In the genomic region with DNA sequence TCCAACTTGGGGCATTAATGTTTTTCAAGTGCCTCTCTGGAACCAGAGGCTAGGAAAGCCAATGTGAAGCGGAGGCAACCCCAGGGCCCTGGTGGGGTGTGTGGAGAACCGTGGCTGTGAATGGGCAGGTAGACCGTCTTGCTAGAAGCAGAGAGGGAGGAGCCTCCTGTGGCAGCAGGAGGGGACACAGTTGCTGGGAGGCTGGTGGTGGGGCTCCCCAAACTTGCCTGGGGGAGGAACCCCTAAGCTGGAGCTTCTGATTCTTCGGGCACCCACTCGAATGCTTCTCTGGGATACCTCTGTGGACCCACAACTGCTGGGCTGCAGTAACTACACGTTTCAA, we compare ENCODE assay signal across 21 cellular contexts.
DNase-seq lines count a peak whose midpoint lies in the region; ATAC-seq and TF ChIP-seq lines count a peak whose summit lies in the region.
"Had no signal": no experiment of that assay in that cellular context is flagged by ENCODE, and none has a peak within 500 bp of the region (broad histone marks: within the 10 kb centered on the region; RNA-seq: fewer than 3 reads in every experiment).

No MANE protein-coding gene starts in this region.

- H3K27me3 Mint-ChIP-seq in activated naive CD4-positive, alpha-beta T cell treated with anti-CD3 and anti-CD28 coated beads, Interleukin-2, amount 10 ng/mL, durations not matched to agents 7 days and 5 days, result peaks cover 13% of the 10 kb centered on the region
- peaks cover 9% of the 10 kb centered on the region for H3K27me3 Mint-ChIP-seq in WTC11 (ENCODE audit: low read depth)
- H3K27me3 Mint-ChIP-seq in nephron (ENCODE audit: low read depth), result peaks cover 47% of the 10 kb centered on the region

- CTCF ChIA-PET in activated naive CD4-positive, alpha-beta T cell treated with anti-CD3 and anti-CD28 coated beads, Interleukin-2, amount 10 ng/mL, durations not matched to agents 7 days and 5 days (lab: Charles Lee), result no interaction called here
- CTCF ChIA-PET in WTC11 (lab: Charles Lee), result no interaction called here

- TF ChIP-seq CTCF in WTC11 (IDR thresholded peaks at IDR 0.05), result no peak
- no peak for TF ChIP-seq CTCF in nephron (IDR thresholded peaks at IDR 0.05; ENCODE audit: unreplicated experiment in 3 of 3)

- H3K4me1 Mint-ChIP-seq in activated naive CD4-positive, alpha-beta T cell treated with anti-CD3 and anti-CD28 coated beads, Interleukin-2, amount 10 ng/mL, durations not matched to agents 7 days and 5 days, result no peaks in the 10 kb centered on the region
- peaks cover 24% of the 10 kb centered on the region for H3K4me1 Mint-ChIP-seq in WTC11
- peaks cover 59% of the 10 kb centered on the region for H3K4me1 Mint-ChIP-seq in nephron
- H3K4me1 Mint-ChIP-seq: CD14-positive monocyte; CD8-positive, alpha-beta memory T cell had no signal

- peaks cover 3% of the 10 kb centered on the region for H3K9me3 Mint-ChIP-seq in activated naive CD4-positive, alpha-beta T cell treated with anti-CD3 and anti-CD28 coated beads, Interleukin-2, amount 10 ng/mL, durations not matched to agents 7 days and 5 days
- H3K9me3 Mint-ChIP-seq in WTC11 (peaks cover 17% of the 10 kb centered on the region), nephron (peaks cover 3% of the 10 kb centered on the region)
- H3K9me3 Mint-ChIP-seq: CD4-positive, alpha-beta T cell had no signal

- DNase-seq in activated naive CD4-positive, alpha-beta T cell treated with anti-CD3 and anti-CD28 coated beads, Interleukin-2, amount 10 ng/mL, durations not matched to agents 7 days and 5 days, result peak; percentile 11
- no peak for DNase-seq in activated naive CD4-positive, alpha-beta T cell (lab: John Stamatoyannopoulos, UW)
- DNase-seq in WTC11 (ENCODE audit: low spot score) (peak; percentile 8), sciatic nerve (ENCODE audit: low spot score) (peak; percentile 22), UCSD-AML1 (lab: John Stamatoyannopoulos, UW; ENCODE audit: unreplicated experiment) (no peak), DMS153 treated with DMSO at 0.1 percent for 48 hours (lab: John Stamatoyannopoulos, UW; ENCODE audit: unreplicated experiment) (no peak)
- DNase-seq: 8988T; ACHN; AML-193; BE2C; CD8-positive, alpha-beta memory T cell; DMS 273 treated with DMSO at 0.1 percent for 48 hours; DND-41; H9 had no signal

- no peak for ATAC-seq in WTC11
- ATAC-seq in sciatic nerve, result no peak
- ATAC-seq in HG02840 (IDR thresholded peaks at IDR 0.05; ENCODE audit: low FRiP score, unreplicated experiment), result no peak
- ATAC-seq: A549, GM23338, HCT116 had no signal

- H3K36me3 Mint-ChIP-seq in activated naive CD4-positive, alpha-beta T cell treated with anti-CD3 and anti-CD28 coated beads, Interleukin-2, amount 10 ng/mL, durations not matched to agents 7 days and 5 days, result no peaks in the 10 kb centered on the region
- H3K36me3 Mint-ChIP-seq in WTC11, result no peaks in the 10 kb centered on the region; the same call in none of the 2 replicates
- H3K36me3 Mint-ChIP-seq in nephron (ENCODE audit: low read depth), result no peaks in the 10 kb centered on the region
- H3K36me3 Mint-ChIP-seq: CD14-positive monocyte had no signal

- H3K4me3 Mint-ChIP-seq in activated naive CD4-positive, alpha-beta T cell treated with anti-CD3 and anti-CD28 coated beads, Interleukin-2, amount 10 ng/mL, durations not matched to agents 7 days and 5 days, result no peak overlapping the region
- no peak overlapping the region for H3K4me3 Mint-ChIP-seq in WTC11
- peak overlapping the region in 1 of 3 experiments; percentile 48 for H3K4me3 Mint-ChIP-seq in nephron
- H3K4me3 Mint-ChIP-seq: CD14-positive monocyte; CD4-positive, alpha-beta T cell; CD8-positive, alpha-beta memory T cell; GM23338; H9 had no signal

- POLR2A ChIA-PET in WTC11 (lab: Charles Lee), result no interaction called here

- no peak overlapping the region for H3K27ac Mint-ChIP-seq in activated naive CD4-positive, alpha-beta T cell treated with anti-CD3 and anti-CD28 coated beads, Interleukin-2, amount 10 ng/mL, durations not matched to agents 7 days and 5 days
- H3K27ac Mint-ChIP-seq in WTC11 (no peak overlapping the region), nephron (peak overlapping the region; percentile 24 to 82 (median 45))
- H3K27ac Mint-ChIP-seq: CD4-positive, alpha-beta T cell; CD8-positive, alpha-beta memory T cell; GM23338; H9 had no signal

- intact Hi-C loops in sciatic nerve (cut with DNase I), result no loop called here

TF ChIP-seq in WTC11, 78 proteins besides CTCF, POLR2A, EP300 and RAD21 (continues in another document):
- TF ChIP-seq, protein P1, sequence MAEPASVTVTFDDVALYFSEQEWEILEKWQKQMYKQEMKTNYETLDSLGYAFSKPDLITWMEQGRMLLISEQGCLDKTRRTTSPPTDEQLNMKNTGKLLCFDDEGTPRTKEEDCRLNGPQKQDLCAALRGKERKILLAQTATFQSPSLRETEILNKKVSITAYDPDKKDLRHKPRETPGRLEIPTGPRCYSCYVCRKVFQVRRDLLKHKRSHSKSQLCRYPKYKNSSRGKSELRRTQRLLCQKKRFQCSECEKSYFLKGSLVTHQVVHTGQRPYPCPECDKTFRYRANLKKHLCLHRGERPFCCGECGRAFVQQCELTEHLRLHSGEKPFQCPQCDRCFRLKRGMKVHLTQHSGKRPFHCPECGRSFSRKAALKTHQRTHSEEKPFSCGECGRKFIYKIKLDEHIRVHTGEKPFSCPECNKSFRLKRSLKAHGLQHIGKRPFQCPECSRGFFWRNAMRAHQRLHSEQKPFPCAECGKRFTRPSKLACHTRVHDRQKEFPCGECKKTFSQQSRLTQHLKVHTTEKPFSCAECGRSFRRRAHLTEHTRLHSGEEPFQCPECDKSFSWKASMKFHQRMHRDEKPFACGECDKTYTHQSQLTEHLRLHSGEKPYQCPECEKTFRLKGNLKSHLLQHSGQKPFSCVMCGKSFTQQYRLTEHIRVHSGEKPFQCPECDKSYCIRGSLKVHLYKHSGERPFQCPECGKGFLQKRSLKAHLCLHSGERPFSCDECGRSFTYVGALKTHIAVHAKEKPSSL (CRISPR knock-in tag; conservative IDR thresholded peaks at IDR 0.05), result no peak
- TF ChIP-seq ZNF416 (CRISPR knock-in tag; IDR thresholded peaks at IDR 0.05), result no peak
- TF ChIP-seq PRRX2 (CRISPR knock-in tag; IDR thresholded peaks at IDR 0.05), result no peak
- TF ChIP-seq SMAD3 (CRISPR knock-in tag; IDR thresholded peaks at IDR 0.05; ENCODE audit: borderline replicate concordance), result no peak
- TF ChIP-seq, protein P2, sequence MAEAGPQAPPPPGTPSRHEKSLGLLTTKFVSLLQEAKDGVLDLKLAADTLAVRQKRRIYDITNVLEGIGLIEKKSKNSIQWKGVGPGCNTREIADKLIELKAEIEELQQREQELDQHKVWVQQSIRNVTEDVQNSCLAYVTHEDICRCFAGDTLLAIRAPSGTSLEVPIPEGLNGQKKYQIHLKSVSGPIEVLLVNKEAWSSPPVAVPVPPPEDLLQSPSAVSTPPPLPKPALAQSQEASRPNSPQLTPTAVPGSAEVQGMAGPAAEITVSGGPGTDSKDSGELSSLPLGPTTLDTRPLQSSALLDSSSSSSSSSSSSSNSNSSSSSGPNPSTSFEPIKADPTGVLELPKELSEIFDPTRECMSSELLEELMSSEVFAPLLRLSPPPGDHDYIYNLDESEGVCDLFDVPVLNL (CRISPR knock-in tag; IDR thresholded peaks at IDR 0.05; ENCODE audit: borderline replicate concordance, low read depth), result no peak
- TF ChIP-seq, protein P3, sequence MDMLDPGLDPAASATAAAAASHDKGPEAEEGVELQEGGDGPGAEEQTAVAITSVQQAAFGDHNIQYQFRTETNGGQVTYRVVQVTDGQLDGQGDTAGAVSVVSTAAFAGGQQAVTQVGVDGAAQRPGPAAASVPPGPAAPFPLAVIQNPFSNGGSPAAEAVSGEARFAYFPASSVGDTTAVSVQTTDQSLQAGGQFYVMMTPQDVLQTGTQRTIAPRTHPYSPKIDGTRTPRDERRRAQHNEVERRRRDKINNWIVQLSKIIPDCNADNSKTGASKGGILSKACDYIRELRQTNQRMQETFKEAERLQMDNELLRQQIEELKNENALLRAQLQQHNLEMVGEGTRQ (CRISPR knock-in tag; IDR thresholded peaks at IDR 0.05), result no peak
- no peak for TF ChIP-seq JAZF1 (CRISPR knock-in tag; IDR thresholded peaks at IDR 0.05)
- TF ChIP-seq, protein P4, sequence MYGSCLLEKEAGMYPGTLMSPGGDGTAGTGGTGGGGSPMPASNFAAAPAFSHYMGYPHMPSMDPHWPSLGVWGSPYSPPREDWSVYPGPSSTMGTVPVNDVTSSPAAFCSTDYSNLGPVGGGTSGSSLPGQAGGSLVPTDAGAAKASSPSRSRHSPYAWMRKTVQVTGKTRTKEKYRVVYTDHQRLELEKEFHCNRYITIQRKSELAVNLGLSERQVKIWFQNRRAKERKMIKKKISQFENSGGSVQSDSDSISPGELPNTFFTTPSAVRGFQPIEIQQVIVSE (CRISPR knock-in tag; IDR thresholded peaks at IDR 0.05; ENCODE audit: borderline replicate concordance), result no peak
- TF ChIP-seq, protein P5, sequence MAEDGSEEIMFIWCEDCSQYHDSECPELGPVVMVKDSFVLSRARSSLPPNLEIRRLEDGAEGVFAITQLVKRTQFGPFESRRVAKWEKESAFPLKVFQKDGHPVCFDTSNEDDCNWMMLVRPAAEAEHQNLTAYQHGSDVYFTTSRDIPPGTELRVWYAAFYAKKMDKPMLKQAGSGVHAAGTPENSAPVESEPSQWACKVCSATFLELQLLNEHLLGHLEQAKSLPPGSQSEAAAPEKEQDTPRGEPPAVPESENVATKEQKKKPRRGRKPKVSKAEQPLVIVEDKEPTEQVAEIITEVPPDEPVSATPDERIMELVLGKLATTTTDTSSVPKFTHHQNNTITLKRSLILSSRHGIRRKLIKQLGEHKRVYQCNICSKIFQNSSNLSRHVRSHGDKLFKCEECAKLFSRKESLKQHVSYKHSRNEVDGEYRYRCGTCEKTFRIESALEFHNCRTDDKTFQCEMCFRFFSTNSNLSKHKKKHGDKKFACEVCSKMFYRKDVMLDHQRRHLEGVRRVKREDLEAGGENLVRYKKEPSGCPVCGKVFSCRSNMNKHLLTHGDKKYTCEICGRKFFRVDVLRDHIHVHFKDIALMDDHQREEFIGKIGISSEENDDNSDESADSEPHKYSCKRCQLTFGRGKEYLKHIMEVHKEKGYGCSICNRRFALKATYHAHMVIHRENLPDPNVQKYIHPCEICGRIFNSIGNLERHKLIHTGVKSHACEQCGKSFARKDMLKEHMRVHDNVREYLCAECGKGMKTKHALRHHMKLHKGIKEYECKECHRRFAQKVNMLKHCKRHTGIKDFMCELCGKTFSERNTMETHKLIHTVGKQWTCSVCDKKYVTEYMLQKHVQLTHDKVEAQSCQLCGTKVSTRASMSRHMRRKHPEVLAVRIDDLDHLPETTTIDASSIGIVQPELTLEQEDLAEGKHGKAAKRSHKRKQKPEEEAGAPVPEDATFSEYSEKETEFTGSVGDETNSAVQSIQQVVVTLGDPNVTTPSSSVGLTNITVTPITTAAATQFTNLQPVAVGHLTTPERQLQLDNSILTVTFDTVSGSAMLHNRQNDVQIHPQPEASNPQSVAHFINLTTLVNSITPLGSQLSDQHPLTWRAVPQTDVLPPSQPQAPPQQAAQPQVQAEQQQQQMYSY (CRISPR knock-in tag; IDR thresholded peaks at IDR 0.05), result no peak
- TF ChIP-seq FOXP1 (CRISPR knock-in tag; IDR thresholded peaks at IDR 0.05; ENCODE audit: borderline replicate concordance), result no peak

Comparison
In these comparisons a context has a peak if more than half of its experiments do, and no peak if none do; other contexts are left out.
1. DNase-seq: peak in activated naive CD4-positive, alpha-beta T cell treated with anti-CD3 and anti-CD28 coated beads, Interleukin-2, amount 10 ng/mL, durations not matched to agents 7 days and 5 days (single experiment), WTC11 (single experiment) and sciatic nerve (single experiment); none in activated naive CD4-positive, alpha-beta T cell (0 of 4), UCSD-AML1 (single experiment) and DMS153 treated with DMSO at 0.1 percent for 48 hours (single experiment).
2. H3K27ac Mint-ChIP-seq: peak in nephron (3 of 3); none in activated naive CD4-positive, alpha-beta T cell treated with anti-CD3 and anti-CD28 coated beads, Interleukin-2, amount 10 ng/mL, durations not matched to agents 7 days and 5 days (single experiment) and WTC11 (single experiment).